In the genomic region with DNA sequence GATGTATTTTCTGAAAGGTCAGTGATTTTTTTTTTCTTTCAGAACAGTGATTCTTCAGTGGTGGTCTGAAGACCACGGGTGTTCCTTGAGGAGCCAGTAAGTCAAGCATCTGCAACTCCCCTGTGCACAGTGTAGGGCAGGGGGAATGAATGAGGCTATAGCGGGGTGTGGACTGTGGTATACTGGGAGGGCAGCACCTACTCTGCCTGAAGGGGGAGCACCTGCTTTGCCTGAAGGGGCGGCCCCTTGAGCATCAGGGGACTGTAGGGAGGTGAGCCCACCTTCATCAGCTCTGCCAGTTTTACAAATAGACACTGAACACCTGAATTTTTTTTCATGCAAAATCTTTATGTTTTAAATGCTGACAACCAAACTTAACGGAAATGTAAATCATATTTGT, we compare ENCODE assay signal across 2 cellular contexts.
TF ChIP-seq lines count a peak whose summit lies in the region.

No MANE protein-coding gene starts in this region.

TF ChIP-seq in HCT116, 20 proteins besides CTCF, POLR2A, EP300 and RAD21 (continued from another document):
- TF ChIP-seq, protein P1, sequence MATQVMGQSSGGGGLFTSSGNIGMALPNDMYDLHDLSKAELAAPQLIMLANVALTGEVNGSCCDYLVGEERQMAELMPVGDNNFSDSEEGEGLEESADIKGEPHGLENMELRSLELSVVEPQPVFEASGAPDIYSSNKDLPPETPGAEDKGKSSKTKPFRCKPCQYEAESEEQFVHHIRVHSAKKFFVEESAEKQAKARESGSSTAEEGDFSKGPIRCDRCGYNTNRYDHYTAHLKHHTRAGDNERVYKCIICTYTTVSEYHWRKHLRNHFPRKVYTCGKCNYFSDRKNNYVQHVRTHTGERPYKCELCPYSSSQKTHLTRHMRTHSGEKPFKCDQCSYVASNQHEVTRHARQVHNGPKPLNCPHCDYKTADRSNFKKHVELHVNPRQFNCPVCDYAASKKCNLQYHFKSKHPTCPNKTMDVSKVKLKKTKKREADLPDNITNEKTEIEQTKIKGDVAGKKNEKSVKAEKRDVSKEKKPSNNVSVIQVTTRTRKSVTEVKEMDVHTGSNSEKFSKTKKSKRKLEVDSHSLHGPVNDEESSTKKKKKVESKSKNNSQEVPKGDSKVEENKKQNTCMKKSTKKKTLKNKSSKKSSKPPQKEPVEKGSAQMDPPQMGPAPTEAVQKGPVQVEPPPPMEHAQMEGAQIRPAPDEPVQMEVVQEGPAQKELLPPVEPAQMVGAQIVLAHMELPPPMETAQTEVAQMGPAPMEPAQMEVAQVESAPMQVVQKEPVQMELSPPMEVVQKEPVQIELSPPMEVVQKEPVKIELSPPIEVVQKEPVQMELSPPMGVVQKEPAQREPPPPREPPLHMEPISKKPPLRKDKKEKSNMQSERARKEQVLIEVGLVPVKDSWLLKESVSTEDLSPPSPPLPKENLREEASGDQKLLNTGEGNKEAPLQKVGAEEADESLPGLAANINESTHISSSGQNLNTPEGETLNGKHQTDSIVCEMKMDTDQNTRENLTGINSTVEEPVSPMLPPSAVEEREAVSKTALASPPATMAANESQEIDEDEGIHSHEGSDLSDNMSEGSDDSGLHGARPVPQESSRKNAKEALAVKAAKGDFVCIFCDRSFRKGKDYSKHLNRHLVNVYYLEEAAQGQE (IDR thresholded peaks at IDR 0.05; ENCODE audit: low read depth) = no peak
- TF ChIP-seq, protein P2, sequence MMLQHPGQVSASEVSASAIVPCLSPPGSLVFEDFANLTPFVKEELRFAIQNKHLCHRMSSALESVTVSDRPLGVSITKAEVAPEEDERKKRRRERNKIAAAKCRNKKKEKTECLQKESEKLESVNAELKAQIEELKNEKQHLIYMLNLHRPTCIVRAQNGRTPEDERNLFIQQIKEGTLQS (IDR thresholded peaks at IDR 0.05) = no peak
- TF ChIP-seq EZH2 (IDR thresholded peaks at IDR 0.05) (no peak), CEBPB (IDR thresholded peaks at IDR 0.05; ENCODE audit: low read depth) (no peak), SRF (IDR thresholded peaks at IDR 0.05; ENCODE audit: low read depth) (no peak), ELF1 (IDR thresholded peaks at IDR 0.05; ENCODE audit: borderline replicate concordance, low read depth) (no peak), EGR1 (IDR thresholded peaks at IDR 0.05; ENCODE audit: low read depth) (no peak), CBX3 (IDR thresholded peaks at IDR 0.05; ENCODE audit: low read depth) (no peak)
- TF ChIP-seq, protein P3, sequence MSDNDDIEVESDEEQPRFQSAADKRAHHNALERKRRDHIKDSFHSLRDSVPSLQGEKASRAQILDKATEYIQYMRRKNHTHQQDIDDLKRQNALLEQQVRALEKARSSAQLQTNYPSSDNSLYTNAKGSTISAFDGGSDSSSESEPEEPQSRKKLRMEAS (IDR thresholded peaks at IDR 0.05) = no peak
TF ChIP-seq in HCT116: peak in this region for 0.

TF ChIP-seq in neural cell, 6 proteins besides CTCF, POLR2A, EP300 and RAD21 (continued from another document):
- TF ChIP-seq EZH2 (IDR thresholded peaks at IDR 0.05; ENCODE audit: borderline replicate concordance, insufficient read depth, low read length, poor library complexity, severe bottlenecking) (no peak), POLR2AphosphoS5 (IDR thresholded peaks at IDR 0.05) (no peak)
